ENCODE assay signal across 34 cellular contexts in the genomic region with DNA sequence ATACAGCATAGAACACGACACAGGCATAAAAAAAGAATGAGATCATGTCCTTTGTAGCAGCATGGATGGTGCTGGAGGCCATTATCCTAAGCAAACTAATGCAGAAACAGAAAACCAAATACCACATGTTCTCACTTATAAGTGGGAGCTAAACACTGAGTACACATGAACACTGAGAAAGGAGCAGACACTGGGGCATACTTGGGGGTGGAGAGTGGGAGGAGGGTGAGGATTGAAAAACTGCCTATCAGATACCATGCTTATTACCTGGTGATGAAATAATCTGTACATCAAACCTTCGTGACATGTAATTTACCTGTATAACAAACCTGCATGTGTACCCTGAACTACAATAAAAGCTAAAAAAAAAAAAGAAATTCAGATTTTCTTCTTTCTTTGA.
"Had no signal": no experiment of that assay in that cellular context is flagged by ENCODE, and none has a peak within 500 bp of the region (broad histone marks: within the 10 kb centered on the region; RNA-seq: fewer than 3 reads in every experiment).

No MANE protein-coding gene starts in this region.

- H3K4me1 Mint-ChIP-seq: activated B cell treated with CpG ODN at 0.5 μM for 24 hours; activated CD8-positive, alpha-beta memory T cell treated with anti-CD3 and anti-CD28 coated beads, Interleukin-2, amount 10 ng/mL, durations not matched to agents 7 days and 5 days; activated naive CD4-positive, alpha-beta T cell treated with anti-CD3 and anti-CD28 coated beads, Interleukin-2, amount 10 ng/mL, durations not matched to agents 7 days and 5 days; activated naive CD8-positive, alpha-beta T cell treated with anti-CD3 and anti-CD28 coated beads for 36 hours; central memory CD8-positive, alpha-beta T cell had no signal

- H3K4me3 Mint-ChIP-seq: activated B cell treated with CpG ODN at 0.5 μM for 24 hours; activated CD4-positive, alpha-beta memory T cell treated with anti-CD3 and anti-CD28 coated beads for 36 hours; activated CD8-positive, alpha-beta memory T cell treated with anti-CD3 and anti-CD28 coated beads, Interleukin-2, amount 10 ng/mL, durations not matched to agents 7 days and 5 days; activated naive CD4-positive, alpha-beta T cell treated with anti-CD3 and anti-CD28 coated beads, Interleukin-2, amount 10 ng/mL, durations not matched to agents 7 days and 5 days; activated naive CD8-positive, alpha-beta T cell treated with anti-CD3 and anti-CD28 coated beads for 36 hours; central memory CD8-positive, alpha-beta T cell had no signal

- H3K27me3 Mint-ChIP-seq: activated naive CD4-positive, alpha-beta T cell treated with anti-CD3 and anti-CD28 coated beads, Interleukin-2, amount 10 ng/mL, durations not matched to agents 7 days and 5 days; activated naive CD8-positive, alpha-beta T cell treated with anti-CD3 and anti-CD28 coated beads for 36 hours had no signal

- H3K9me3 Mint-ChIP-seq: activated B cell treated with CpG ODN at 0.5 μM for 24 hours; activated CD4-positive, alpha-beta memory T cell treated with anti-CD3 and anti-CD28 coated beads for 36 hours; activated naive CD4-positive, alpha-beta T cell treated with anti-CD3 and anti-CD28 coated beads, Interleukin-2, amount 10 ng/mL, durations not matched to agents 7 days and 5 days; activated naive CD8-positive, alpha-beta T cell treated with anti-CD3 and anti-CD28 coated beads for 36 hours had no signal

- H3K27ac Mint-ChIP-seq: activated B cell treated with CpG ODN at 0.5 μM for 24 hours; activated CD4-positive, alpha-beta memory T cell treated with anti-CD3 and anti-CD28 coated beads for 36 hours; activated CD8-positive, alpha-beta memory T cell treated with anti-CD3 and anti-CD28 coated beads, Interleukin-2, amount 10 ng/mL, durations not matched to agents 7 days and 5 days; activated naive CD4-positive, alpha-beta T cell treated with anti-CD3 and anti-CD28 coated beads, Interleukin-2, amount 10 ng/mL, durations not matched to agents 7 days and 5 days; activated naive CD8-positive, alpha-beta T cell treated with anti-CD3 and anti-CD28 coated beads for 36 hours had no signal

- DNase-seq: activated B cell treated with CpG ODN at 0.5 μM for 24 hours; activated CD4-positive, alpha-beta memory T cell treated with anti-CD3 and anti-CD28 coated beads for 36 hours; activated CD4-positive, alpha-beta T cell treated with anti-CD3 and anti-CD28 coated beads for 4 hours; activated CD4-positive, alpha-beta T cell treated with anti-CD3 and anti-CD28 coated beads, Interleukin-2, amount 50 U/mL, for 1 hour; activated CD4-positive, CD25-positive, alpha-beta regulatory T cell treated with anti-CD3 and anti-CD28 coated beads, Interleukin-2, amount 50 U/mL, for 72 hours; activated CD8-positive, alpha-beta memory T cell treated with anti-CD3 and anti-CD28 coated beads, Interleukin-2, amount 10 ng/mL, durations not matched to agents 7 days and 5 days; activated CD8-positive, alpha-beta memory T cell treated with anti-CD3 and anti-CD28 coated beads, Interleukin-2, amount 50 U/mL, for 48 hours; activated effector memory CD4-positive, alpha-beta T cell treated with Interleukin-2 at 50 U/mL for 16 hours; activated naive CD4-positive, alpha-beta T cell treated with anti-CD3 and anti-CD28 coated beads, Interleukin-2, amount 10 ng/mL, durations not matched to agents 7 days and 5 days; activated naive CD8-positive, alpha-beta T cell treated with anti-CD3 and anti-CD28 coated beads for 36 hours; activated T-cell treated with anti-CD3 and anti-CD28 coated beads, Interleukin-2, amount 50 U/mL, for 48 hours; amygdala; colonic mucosa; Kasumi-1; KG1; MG63; NCI-H1048; NCI-H1105 treated with DMSO at 0.1 percent for 48 hours; NCI-H1694; NCI-H1930; NCI-H226; NCI-H446 treated with DMSO at 0.1 percent for 48 hours; NCI-H524; NCI-H82; NK-92 treated with Interleukin-12 subunit alpha and Interleukin-12 subunit beta, amount 100 ng/mL, for 24 hours; PC-3; Peyer's patch; RPMI8226; SHP77 treated with DMSO at 0.1 percent for 48 hours; SW 1271; T-helper 1 cell; T-helper 2 cell; T-helper 9 cell had no signal

- H3K36me3 Mint-ChIP-seq: activated CD4-positive, alpha-beta memory T cell treated with anti-CD3 and anti-CD28 coated beads for 36 hours; activated CD8-positive, alpha-beta memory T cell treated with anti-CD3 and anti-CD28 coated beads, Interleukin-2, amount 10 ng/mL, durations not matched to agents 7 days and 5 days; activated naive CD4-positive, alpha-beta T cell treated with anti-CD3 and anti-CD28 coated beads, Interleukin-2, amount 10 ng/mL, durations not matched to agents 7 days and 5 days; activated naive CD8-positive, alpha-beta T cell treated with anti-CD3 and anti-CD28 coated beads for 36 hours had no signal
